In the genomic region with DNA sequence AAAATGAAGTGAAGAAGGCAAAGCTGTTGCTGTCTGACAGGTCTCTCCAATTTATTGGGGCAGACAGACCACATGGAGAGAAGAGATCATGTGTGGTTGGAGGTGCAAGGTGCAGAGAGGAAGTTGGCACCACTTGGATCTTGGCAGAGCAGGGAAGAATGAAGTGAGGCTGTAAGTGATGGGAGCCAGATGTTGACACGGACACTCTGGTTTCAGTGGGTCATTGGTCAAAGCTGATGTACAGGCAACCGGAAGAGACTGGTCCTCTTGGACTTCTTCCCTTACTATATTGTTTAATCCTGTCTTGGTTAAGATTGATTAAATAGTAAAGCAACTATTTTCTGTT, we compare ENCODE assay signal across 13 cellular contexts. TPM values are rescaled to one million over a fixed set of nuclear protein-coding genes. Genes with fewer than 3 reads are reported as not detected.
DNase-seq lines count a peak whose midpoint lies in the region; TF ChIP-seq lines count a peak whose summit lies in the region.
"Had no signal": no experiment of that assay in that cellular context is flagged by ENCODE, and none has a peak within 500 bp of the region (broad histone marks: within the 10 kb centered on the region; RNA-seq: fewer than 3 reads in every experiment).

No MANE protein-coding gene starts in this region.

- H3K27me3 ChIP-seq in ascending aorta = no peaks in the 10 kb centered on the region
- no peaks in the 10 kb centered on the region for H3K27me3 ChIP-seq in tibial artery

- peaks cover 0 to 25% of the 10 kb centered on the region in 2 donors for H3K4me1 ChIP-seq in ascending aorta
- peaks cover 0 to 51% (median 19%) of the 10 kb centered on the region in 4 donors for H3K4me1 ChIP-seq in tibial artery

- H3K36me3 ChIP-seq in ascending aorta (no peaks in the 10 kb centered on the region), tibial artery (no peaks in the 10 kb centered on the region)

- TF ChIP-seq CTCF in ascending aorta (IDR thresholded peaks at IDR 0.05) (no peak), tibial artery (IDR thresholded peaks at IDR 0.05) (no peak)

- intact Hi-C loops in ascending aorta (cut with DNase I) = no loop called here
- intact Hi-C loops in tibial artery (cut with DNase I; ENCODE audit: low total_unique reads) = loop anchor here (5.0 to 10.0 kb wide), 2 partner anchors 70 to 213 kb away; a partner anchor contains a TSS

- H3K27ac ChIP-seq in ascending aorta (peak overlapping the region; percentile 40 to 45), tibial artery (peak overlapping the region; percentile 14 to 57)

- H3K4me3 ChIP-seq in ascending aorta (no peak overlapping the region), tibial artery (no peak overlapping the region)

- peak; percentile 34 for DNase-seq in EH (ENCODE audit: low read depth)
- no peak for DNase-seq in ascending aorta (ENCODE audit: low spot score in 2 of 2)
- peak; percentile 49 for DNase-seq in glomerular visceral epithelial cell (ENCODE audit: extremely low spot score)
- no peak for DNase-seq in tibial artery
- no peak for DNase-seq in dedifferentiated amniotic fluid mesenchymal stem cell (ENCODE audit: extremely low spot score)
- DNase-seq in dermis blood vessel endothelial cell = no peak
- DNase-seq in globus pallidus (ENCODE audit: low spot score) = no peak
- DNase-seq: COR-L47, foreskin melanocyte, NCI-H1436 treated with DMSO at 0.1 percent for 48 hours, NCI-H2171, NCI-H69, Right ventricle myocardium superior had no signal

- no peaks in the 10 kb centered on the region for H3K9me3 ChIP-seq in ascending aorta
- no peaks in the 10 kb centered on the region for H3K9me3 ChIP-seq in tibial artery

RNA-seq across cellular contexts. Expression of a gene that starts 49.3 kb away (rescaled TPM):
- 186 TPM for total RNA-seq in ascending aorta
- 11.6 and 15.7 TPM in 2 replicates for total RNA-seq in dermis blood vessel endothelial cell

Comparison
In these comparisons a context has a peak if more than half of its experiments do, and no peak if none do; other contexts are left out.
1. DNase-seq: peak in EH (single experiment) and glomerular visceral epithelial cell (single experiment); none in ascending aorta (0 of 2), tibial artery (0 of 2), dedifferentiated amniotic fluid mesenchymal stem cell (single experiment), dermis blood vessel endothelial cell (single experiment) and globus pallidus (single experiment).
2. RNA of a gene that starts 49.3 kb away (total RNA-seq): 186 TPM in ascending aorta (single experiment); 11.6 to 15.7 TPM in dermis blood vessel endothelial cell; every median in the first group is over 10 times any median in the second.